Comparison of ENCODE assay signal across 8 cellular contexts in the genomic region with DNA sequence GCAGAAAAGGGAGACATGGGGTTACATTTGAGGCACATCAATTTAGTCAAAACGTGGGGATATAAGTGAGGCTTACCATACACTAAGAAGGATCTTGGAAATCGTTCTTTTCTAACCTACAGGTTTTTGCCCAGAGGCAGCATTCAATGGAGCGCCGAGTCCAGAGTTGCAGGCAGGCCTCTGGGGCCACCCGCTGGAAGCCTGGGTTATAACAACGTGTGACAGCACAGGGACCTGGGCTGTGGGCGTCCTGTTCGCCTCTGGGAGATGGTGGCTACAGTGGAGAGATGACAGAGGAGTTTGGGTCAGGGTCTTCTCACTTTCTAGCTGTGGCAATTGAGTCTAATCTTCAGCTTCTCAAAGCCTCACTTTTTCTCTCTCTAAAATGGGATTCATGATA. TPM values are rescaled to one million over a fixed set of nuclear protein-coding genes. Genes with fewer than 3 reads are reported as not detected.
A peak's percentile ranks its signal among the peaks of the same experiment; 100 is the strongest.
DNase-seq lines count a peak whose midpoint lies in the region; ATAC-seq and TF ChIP-seq lines count a peak whose summit lies in the region.

No MANE protein-coding gene starts in this region.

- H3K36me3 ChIP-seq in HEK293 (ENCODE audit: control insufficient read depth in 2 of 2, insufficient read depth in 1 of 2, low read length in 2 of 2), result no peaks in the 10 kb centered on the region
- H3K36me3 ChIP-seq in Panc1 (ENCODE audit: control insufficient read depth, insufficient read depth, low read length), result no peaks in the 10 kb centered on the region

- H3K9me3 ChIP-seq in HEK293 (ENCODE audit: control insufficient read depth, insufficient read depth, low read depth, low read length), result no peaks in the 10 kb centered on the region
- H3K9me3 ChIP-seq in Panc1 (ENCODE audit: control insufficient read depth, insufficient read depth, low read depth, low read length), result no peaks in the 10 kb centered on the region

- CTCF ChIA-PET in HEK293 (lab: Yijun Ruan, JAX) (interaction anchor here (0.6 to 1.6 kb wide), 12 partner anchors 15 to 343 kb away, joined by 3 to 5 read pairs (median 4); no protein-coding TSS in a partner anchor), Panc1 (lab: Charles Lee) (no interaction called here)

- peaks cover 7% of the 10 kb centered on the region; the same call in 1 of the 2 replicates for H3K27me3 ChIP-seq in Panc1 (ENCODE audit: control insufficient read depth, insufficient read depth, low read length)
- no peaks in the 10 kb centered on the region for H3K27me3 ChIP-seq in dorsolateral prefrontal cortex

- peaks cover 2% of the 10 kb centered on the region for H3K36me3 Mint-ChIP-seq in mesothelial cell of epicardium

- intact Hi-C loops in Panc1 (cut with micrococcal nuclease; ENCODE audit: unreplicated experiment) (no loop called here), dorsolateral prefrontal cortex (cut with DNase I) (loop anchor here (1.0 to 10.0 kb wide), 4 partner anchors 169 to 325 kb away; partner anchors contain the start of gene STOX2 (in 1 of the 2))

- H3K4me3 ChIP-seq in HEK293 (ENCODE audit: low read depth, low read length) (no peak overlapping the region), Panc1 (ENCODE audit: low read depth in 2 of 2, low read length in 2 of 2) (no peak overlapping the region), dorsolateral prefrontal cortex (no peak overlapping the region)

- H3K4me3 Mint-ChIP-seq in mesothelial cell of epicardium, result no peak overlapping the region

- POLR2A ChIA-PET in HEK293 (lab: Yijun Ruan, JAX), result no interaction called here
- POLR2A ChIA-PET in Panc1 (lab: Charles Lee), result no interaction called here

- no peak; the same call in 1 of the 2 replicates for TF ChIP-seq CTCF in HEK293 (tag by site-specific recombination; IDR thresholded peaks at IDR 0.05)
- peak; percentile 79 for TF ChIP-seq CTCF in Panc1 (IDR thresholded peaks at IDR 0.05)
- TF ChIP-seq CTCF in dorsolateral prefrontal cortex (IDR thresholded peaks at IDR 0.05 in 54 of 56, conservative IDR thresholded peaks at IDR 0.05 in 2 of 56; ENCODE audit: low read depth in 1 of 56, partially characterized antibody in 56 of 56), result peak; percentile 46 to 87 (median 73)
- peak; percentile 59 for TF ChIP-seq CTCF in mesothelial cell of epicardium (IDR thresholded peaks at IDR 0.05; ENCODE audit: unreplicated experiment)

- H3K27ac ChIP-seq in HEK293 (ENCODE audit: extremely low read depth, low read depth, low read length) (no peak overlapping the region), Panc1 (ENCODE audit: low read length) (no peak overlapping the region), dorsolateral prefrontal cortex (peak overlapping the region in 1 of 59 donors; percentile 1)

- peaks cover 46% of the 10 kb centered on the region for H3K4me1 Mint-ChIP-seq in mesothelial cell of epicardium

- peak; percentile 81 for ATAC-seq in Panc1
- no peak for ATAC-seq in HG02571 (IDR thresholded peaks at IDR 0.05; ENCODE audit: unreplicated experiment)
- no peak for ATAC-seq in HG03095 (IDR thresholded peaks at IDR 0.05; ENCODE audit: unreplicated experiment)
- no peak for ATAC-seq in GM21723 (IDR thresholded peaks at IDR 0.05; ENCODE audit: unreplicated experiment)

- peak overlapping the region; percentile 64 for H3K27ac Mint-ChIP-seq in mesothelial cell of epicardium

- in situ Hi-C loops in Caki2 (cut with HindIII; ENCODE audit: low pct_unique_long_range_greater_than_20kb, low sequenced_read_pairs) (no loop called here), Panc1 (cut with HindIII; ENCODE audit: low pct_unique_long_range_greater_than_20kb, low sequenced_read_pairs) (no loop called here)

- BruUV-seq in Panc1 (replicated peaks; lab: Mats Ljungman, UMichigan), result no TSS peak

- H3K9me3 Mint-ChIP-seq in mesothelial cell of epicardium, result peaks cover 5% of the 10 kb centered on the region

- H3K27me3 Mint-ChIP-seq in mesothelial cell of epicardium (ENCODE audit: low read depth), result no peaks in the 10 kb centered on the region

- H3K4me1 ChIP-seq in HEK293 (ENCODE audit: control insufficient read depth, insufficient read depth, low read length) (no peaks in the 10 kb centered on the region), Panc1 (ENCODE audit: control insufficient read depth, insufficient read depth, low read length) (no peaks in the 10 kb centered on the region)

- DNase-seq in Caki2 (ENCODE audit: low read depth), result peak; percentile 7
- no peak for DNase-seq in Panc1 (ENCODE audit: low read depth, low spot score)
- peak; percentile 32 to 83 (median 74) for DNase-seq in dorsolateral prefrontal cortex
- DNase-seq in mesothelial cell of epicardium (ENCODE audit: low spot score in 2 of 2, unreplicated experiment in 2 of 2), result peak; percentile 55 to 77

TF ChIP-seq in HEK293, 187 proteins besides CTCF, POLR2A, EP300 and RAD21:
- TF ChIP-seq ZNF654 (tag by site-specific recombination; IDR thresholded peaks at IDR 0.05; ENCODE audit: low read depth), result peak; percentile 61
- TF ChIP-seq ZBTB17 (tag by site-specific recombination; IDR thresholded peaks at IDR 0.05), result peak; percentile 62
- TF ChIP-seq SCRT2 (tag by site-specific recombination; IDR thresholded peaks at IDR 0.05), result 0 out of 2 replicates have a peak, but pooled peaks have one; percentile 19
- TF ChIP-seq ZNF776 (tag by site-specific recombination; IDR thresholded peaks at IDR 0.05; ENCODE audit: borderline replicate concordance), result no peak

RNA-seq across cellular contexts. Expression of gene ENPP6, which starts 53.9 kb away (rescaled TPM):
- total RNA-seq in Caki2 (2014; rRNA removed; shearing (Covaris generic); ENCODE audit: low replicate concordance), result 0.03 TPM in 1 of 2 replicates, not detected in the other
- total RNA-seq in Panc1 (2021; ENCODE audit: unreplicated experiment) (not detected), dorsolateral prefrontal cortex (10 to 100 TPM in 35 of 120 experiments, 1 to 10 TPM in 85; 1.8 to 35.2 (median 8.0) TPM), mesothelial cell of epicardium (0.11 to 0.38 TPM (median 0.22 TPM) in 3 replicates)
- polyA plus RNA-seq in Panc1 (2012; ENCODE audit: insufficient read length), result not detected
